ENCODE assay signal across 11 cellular contexts in the genomic region with DNA sequence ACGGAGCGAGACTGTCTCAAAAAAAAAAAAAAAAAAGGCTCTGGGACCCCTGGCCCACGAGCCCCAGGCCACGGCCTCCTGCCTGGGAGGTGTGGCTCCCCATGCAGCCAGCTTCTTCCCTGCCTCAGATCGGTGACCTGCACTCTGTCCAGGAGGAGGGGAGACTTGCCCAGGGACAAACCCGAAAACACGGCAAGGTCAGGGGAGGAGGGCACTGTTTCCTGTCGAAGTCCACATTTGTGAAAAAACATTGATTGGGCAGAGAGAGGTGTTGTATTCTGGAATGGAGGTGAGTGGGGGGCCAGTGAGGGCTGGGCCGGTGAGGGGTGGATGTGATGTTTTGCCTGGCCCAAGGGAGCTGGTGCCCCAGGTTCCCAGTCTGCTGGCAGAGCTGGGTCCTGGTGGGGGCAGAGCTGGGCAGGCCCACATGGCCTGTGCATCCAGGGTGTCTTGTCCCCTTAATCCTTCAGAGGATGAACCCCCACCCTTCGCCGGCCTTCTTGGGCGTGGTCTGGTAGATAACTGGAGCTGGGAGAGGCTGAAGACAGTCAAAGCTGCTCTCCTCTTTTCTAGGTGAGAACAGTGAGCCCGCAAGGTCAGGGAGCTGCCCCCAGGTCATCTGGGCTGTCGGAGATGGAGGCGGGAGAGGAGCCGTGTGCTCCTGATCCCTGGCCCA. TPM values are rescaled to one million over a fixed set of nuclear protein-coding genes. Genes with fewer than 3 reads are reported as not detected.
DNase-seq lines count a peak whose midpoint lies in the region; ATAC-seq and TF ChIP-seq lines count a peak whose summit lies in the region.
"Had no signal": no experiment of that assay in that cellular context is flagged by ENCODE, and none has a peak within 500 bp of the region (broad histone marks: within the 10 kb centered on the region; RNA-seq: fewer than 3 reads in every experiment).

No MANE protein-coding gene starts in this region.

- no peak overlapping the region for H3K9ac ChIP-seq in rectal smooth muscle tissue (ENCODE audit: low read length)

- H3K27ac ChIP-seq in AG04450 (ENCODE audit: low read depth, low read length), result peak overlapping the region; percentile 65
- H3K27ac ChIP-seq in Peyer's patch, result peak overlapping the region; percentile 51 to 81 (median 74)
- peak overlapping the region; percentile 91 for H3K27ac ChIP-seq in rectal smooth muscle tissue (ENCODE audit: low read depth, low read length)

- no peak overlapping the region for H3K27ac Mint-ChIP-seq in stimulated activated naive CD8-positive, alpha-beta T cell treated with anti-CD3 and anti-CD28 coated beads, Interleukin-15, amount 100 ng/mL, for 72 hours

- CTCF ChIA-PET in AG04450 (lab: Charles Lee), result interaction anchor here (0.5 to 1.1 kb wide), 4 partner anchors 12 to 1197 kb away, joined by 3 to 5 read pairs (median 4); a partner anchor contains a TSS

- H3K4me3 Mint-ChIP-seq in stimulated activated naive CD8-positive, alpha-beta T cell treated with anti-CD3 and anti-CD28 coated beads, Interleukin-15, amount 100 ng/mL, for 72 hours, result no peak overlapping the region

- ATAC-seq in stimulated activated naive CD8-positive, alpha-beta T cell treated with anti-CD3 and anti-CD28 coated beads, Interleukin-15, amount 100 ng/mL, for 72 hours, result no peak
- no peak for ATAC-seq in GM18867 (IDR thresholded peaks at IDR 0.05; ENCODE audit: unreplicated experiment)

- no peaks in the 10 kb centered on the region for H3K27me3 ChIP-seq in AG04450 (ENCODE audit: control insufficient read depth, insufficient read depth, low read length)
- no peaks in the 10 kb centered on the region for H3K27me3 ChIP-seq in Peyer's patch
- no peaks in the 10 kb centered on the region for H3K27me3 ChIP-seq in rectal smooth muscle tissue (ENCODE audit: control insufficient read depth, insufficient read depth, low read length)

- H3K4me1 ChIP-seq in Peyer's patch (peaks cover 2 to 31% (median 11%) of the 10 kb centered on the region in 4 donors), rectal smooth muscle tissue (ENCODE audit: control insufficient read depth, insufficient read depth, low read length) (peaks cover 33% of the 10 kb centered on the region)

- no peak for DNase-seq in AG04450 (ENCODE audit: low read depth, low spot score)
- no peak for DNase-seq in Peyer's patch
- DNase-seq in foreskin fibroblast, result no peak
- no peak for DNase-seq in DMS53 (lab: John Stamatoyannopoulos, UW)
- DNase-seq in stimulated activated naive CD8-positive, alpha-beta T cell treated with anti-CD3 and anti-CD28 coated beads, Interleukin-15, amount 100 ng/mL, for 72 hours, result no peak
- no peak for DNase-seq in GDM1 (lab: John Stamatoyannopoulos, UW)
- DNase-seq: CD4-positive, alpha-beta memory T cell; NCI-H1436 treated with DMSO at 0.1 percent for 48 hours; retina had no signal

- POLR2A ChIA-PET in AG04450 (lab: Yijun Ruan, JAX), result interaction anchor here (0.6 to 1.0 kb wide), 2 partner anchors 10 to 22 kb away, joined by 3 to 13 read pairs; no protein-coding TSS in a partner anchor

- no peaks in the 10 kb centered on the region for H3K27me3 Mint-ChIP-seq in stimulated activated naive CD8-positive, alpha-beta T cell treated with anti-CD3 and anti-CD28 coated beads, Interleukin-15, amount 100 ng/mL, for 72 hours
- H3K27me3 Mint-ChIP-seq: CD4-positive, alpha-beta memory T cell had no signal

- no peaks in the 10 kb centered on the region; the same call in 1 of the 2 replicates for H3K9me3 ChIP-seq in AG04450 (ENCODE audit: control insufficient read depth, insufficient read depth, low read length)
- H3K9me3 ChIP-seq in Peyer's patch, result no peaks in the 10 kb centered on the region

- H3K36me3 ChIP-seq in Peyer's patch, result no peaks in the 10 kb centered on the region
- no peaks in the 10 kb centered on the region for H3K36me3 ChIP-seq in rectal smooth muscle tissue (ENCODE audit: control insufficient read depth, insufficient read depth, low read length)

- H3K9me3 Mint-ChIP-seq in stimulated activated naive CD8-positive, alpha-beta T cell treated with anti-CD3 and anti-CD28 coated beads, Interleukin-15, amount 100 ng/mL, for 72 hours, result no peaks in the 10 kb centered on the region
- H3K9me3 Mint-ChIP-seq: CD4-positive, alpha-beta memory T cell had no signal

- no peak for TF ChIP-seq POLR2A in Peyer's patch (IDR thresholded peaks at IDR 0.05)

- TF ChIP-seq CTCF in AG04450 (IDR thresholded peaks at IDR 0.05; ENCODE audit: low read depth, low read length) (no peak), Peyer's patch (IDR thresholded peaks at IDR 0.05) (no peak), foreskin fibroblast (IDR thresholded peaks at IDR 0.05; ENCODE audit: low read depth, low read length) (no peak)

- H3K4me3 ChIP-seq in AG04450 (ENCODE audit: low read depth, low read length) (peak overlapping the region; percentile 31; the same call in 1 of the 2 replicates), Peyer's patch (no peak overlapping the region), foreskin fibroblast (ENCODE audit: low read depth in 1 of 2, low read length in 2 of 2) (peak overlapping the region; percentile 20 to 22), rectal smooth muscle tissue (ENCODE audit: low read length) (peak overlapping the region; percentile 29)

- H3K4me1 Mint-ChIP-seq in stimulated activated naive CD8-positive, alpha-beta T cell treated with anti-CD3 and anti-CD28 coated beads, Interleukin-15, amount 100 ng/mL, for 72 hours, result peaks cover 13% of the 10 kb centered on the region

RNA-seq across cellular contexts. Expression of a gene that starts 12.4 kb away (rescaled TPM):
- polyA plus RNA-seq in AG04450 (2011; rRNA removed), result 9.7 and 12.6 TPM in 2 replicates
- polyA minus RNA-seq in AG04450 (2011; rRNA and poly(A)+ RNA removed), result 4.9 and 5.7 TPM in 2 replicates
- 10 to 100 TPM; 16.5 to 31.2 (median 25.4) TPM for total RNA-seq in Peyer's patch

RNA-seq across cellular contexts. Expression of a gene that starts 21.2 kb away (rescaled TPM):
- 6.7 and 9.0 TPM in 2 replicates for polyA plus RNA-seq in AG04450 (2011; rRNA removed)
- 6.7 and 9.0 TPM in 2 replicates for polyA minus RNA-seq in AG04450 (2011; rRNA and poly(A)+ RNA removed)
- total RNA-seq in Peyer's patch, result 10 to 100 TPM; 20.1 to 41.5 (median 37.1) TPM

Comparison
In these comparisons a context has a peak if more than half of its experiments do, and no peak if none do; other contexts are left out.
1. H3K4me3 ChIP-seq: peak in AG04450 (single experiment), foreskin fibroblast (2 of 2) and rectal smooth muscle tissue (single experiment); none in Peyer's patch (0 of 4).
2. Peak in every context shown above with its lines, with median percentiles within 50 percentile points of each other: H3K27ac ChIP-seq.